Comparison of ENCODE assay signal across 29 cellular contexts in the genomic region with DNA sequence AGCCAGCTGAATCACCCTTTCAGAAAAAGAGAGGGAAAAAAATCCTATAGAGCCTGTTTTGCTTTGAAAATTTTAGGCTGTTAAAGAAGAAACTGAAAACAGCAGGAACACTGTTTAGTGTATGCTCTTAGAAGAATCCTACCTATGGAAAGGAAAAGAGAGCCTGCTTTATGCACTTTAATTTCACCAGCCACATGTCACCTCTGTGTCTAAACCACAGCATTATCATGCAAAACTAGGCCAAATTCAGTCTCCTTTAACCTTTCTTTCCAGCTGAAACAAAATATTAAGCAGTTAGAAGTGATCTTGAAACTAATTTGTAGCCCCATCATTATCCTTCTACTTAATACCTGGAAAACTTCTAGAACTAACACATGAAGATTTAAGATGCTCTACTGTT.
DNase-seq lines count a peak whose midpoint lies in the region; ATAC-seq, FAIRE-seq and TF ChIP-seq lines count a peak whose summit lies in the region.
"Had no signal": no experiment of that assay in that cellular context is flagged by ENCODE, and none has a peak within 500 bp of the region (broad histone marks: within the 10 kb centered on the region; RNA-seq: fewer than 3 reads in every experiment).

No MANE protein-coding gene starts in this region.

- CTCF ChIA-PET in H1 (lab: Charles Lee; ENCODE audit: partially characterized antibody): interaction anchor here (1.6 kb wide), 1 partner anchor 57 kb away, joined by 5 read pairs; no protein-coding TSS in a partner anchor

- no peak overlapping the region for H2BK12ac ChIP-seq in H1 (ENCODE audit: low read depth, low read length)

- H3K27ac Mint-ChIP-seq in natural killer cell: peak overlapping the region; percentile 63 to 69
- no peak overlapping the region for H3K27ac Mint-ChIP-seq in natural killer cell treated with Interleukin-12 subunit alpha and Interleukin-12 subunit beta and Interleukin-15 and Interleukin-18, amount 100 ng/mL, for 72 hours
- peak overlapping the region; percentile 44 for H3K27ac Mint-ChIP-seq in neural progenitor cell
- H3K27ac Mint-ChIP-seq: B cell; CD8-positive, alpha-beta T cell had no signal

- H2AK5ac ChIP-seq in H1 (ENCODE audit: low read depth, low read length): no peak overlapping the region

- no peak overlapping the region for H4K8ac ChIP-seq in H1 (ENCODE audit: extremely low read depth, insufficient read depth, low read length)

- H3K27me3 ChIP-seq in H1 (replicated peaks in 1 of 4; ENCODE audit: control insufficient read depth in 3 of 4, extremely low read depth in 1 of 4, insufficient read depth in 3 of 4, low read length in 3 of 4) (no peaks in the 10 kb centered on the region), neural progenitor cell (no peaks in the 10 kb centered on the region), left lung (no peaks in the 10 kb centered on the region)
- H3K27me3 ChIP-seq: SJCRH30 had no signal

- H3K79me1 ChIP-seq in H1 (ENCODE audit: low read depth, low read length): no peaks in the 10 kb centered on the region

- H3K4me2 ChIP-seq in H1 (ENCODE audit: insufficient read depth in 1 of 2, low read depth in 2 of 2, low read length in 2 of 2) (peak overlapping the region in 1 of 2 experiments; percentile 2; a peak in 1 of 4 replicates), neural progenitor cell (peak overlapping the region; percentile 0)
- H3K4me2 ChIP-seq: PC-9 had no signal

- in situ Hi-C loops in GM13977 (cut with MboI; ENCODE audit: low pct_unique_long_range_greater_than_20kb, low sequenced_read_pairs, unreplicated experiment): no loop called here

- H3K27ac ChIP-seq in H1 (ENCODE audit: low read depth, low read length) (no peak overlapping the region), neural progenitor cell (peak overlapping the region; percentile 39), left lung (no peak overlapping the region)
- H3K27ac ChIP-seq: 22Rv1, C4-2B, HL-60, PC-9, SJCRH30 had no signal

- no peak overlapping the region for H3K4me3 ChIP-seq in H1 (ENCODE audit: extremely low read depth in 1 of 4, insufficient read depth in 2 of 4, low read depth in 3 of 4, low read length in 4 of 4)
- no peak overlapping the region for H3K4me3 ChIP-seq in neural progenitor cell
- H3K4me3 ChIP-seq in left lung: no peak overlapping the region
- H3K4me3 ChIP-seq: K562, PC-9, SJCRH30 had no signal

- H3K36me3 Mint-ChIP-seq in natural killer cell: no peaks in the 10 kb centered on the region
- H3K36me3 Mint-ChIP-seq in natural killer cell treated with Interleukin-12 subunit alpha and Interleukin-12 subunit beta and Interleukin-15 and Interleukin-18, amount 100 ng/mL, for 72 hours: no peaks in the 10 kb centered on the region
- no peaks in the 10 kb centered on the region for H3K36me3 Mint-ChIP-seq in neural progenitor cell
- H3K36me3 Mint-ChIP-seq: CD8-positive, alpha-beta T cell had no signal

- H2BK120ac ChIP-seq in H1 (replicated peaks; ENCODE audit: low read depth, low read length): no peak overlapping the region

- H3K9ac ChIP-seq in H1 (replicated peaks in 1 of 4; ENCODE audit: extremely low read depth in 1 of 4, low read depth in 3 of 4, low read length in 3 of 4) (no peak overlapping the region), neural progenitor cell (no peak overlapping the region)

- no peak for DNase-seq in natural killer cell
- DNase-seq in natural killer cell treated with Interleukin-12 subunit alpha and Interleukin-12 subunit beta and Interleukin-15 and Interleukin-18, amount 100 ng/mL, for 72 hours (ENCODE audit: low spot score): no peak
- DNase-seq in H1 (ENCODE audit: low read depth in 1 of 2, low spot score in 2 of 2): no peak
- no peak for DNase-seq in neural progenitor cell (ENCODE audit: low spot score)
- DNase-seq in D341Med (ENCODE audit: low spot score): no peak
- DNase-seq in left lung: no peak
- no peak for DNase-seq in GM13977 (ENCODE audit: low spot score)
- DNase-seq: Caco-2; CD8-positive, alpha-beta T cell; DMS79 treated with DMSO at 0.1 percent for 48 hours; GF-D8; Kasumi-1; MV-4-11; NCI-H1105; NCI-H1436 treated with DMSO at 0.1 percent for 48 hours; NCI-H187 treated with DMSO at 0.1 percent for 48 hours; NCI-H2171 treated with DMSO at 0.1 percent for 48 hours; NCI-H524; NCI-H774; PC-9; SJCRH30 had no signal

- no peaks in the 10 kb centered on the region for H3K23me2 ChIP-seq in H1 (ENCODE audit: low read depth, low read length)

- POLR2A ChIA-PET in H1 (lab: Charles Lee; ENCODE audit: partially characterized antibody): no interaction called here

- H3K9me3 Mint-ChIP-seq in natural killer cell: no peaks in the 10 kb centered on the region
- H3K9me3 Mint-ChIP-seq in natural killer cell treated with Interleukin-12 subunit alpha and Interleukin-12 subunit beta and Interleukin-15 and Interleukin-18, amount 100 ng/mL, for 72 hours: no peaks in the 10 kb centered on the region
- H3K9me3 Mint-ChIP-seq in neural progenitor cell: no peaks in the 10 kb centered on the region
- H3K9me3 Mint-ChIP-seq: CD8-positive, alpha-beta T cell had no signal

- ATAC-seq in natural killer cell (peak in 2 of 3 donors; percentile 31 to 50), left lung (no peak)
- ATAC-seq in natural killer cell treated with Interleukin-12 subunit alpha and Interleukin-12 subunit beta and Interleukin-15 and Interleukin-18, amount 100 ng/mL, for 72 hours: no peak
- ATAC-seq: CD8-positive, alpha-beta T cell; K562; Right ventricle myocardium inferior; SK-N-SH treated with all-trans-retinoic acid at 6 μM for 48 hours had no signal

- no peaks in the 10 kb centered on the region for H3K36me3 ChIP-seq in H1 (ENCODE audit: control insufficient read depth in 2 of 4, insufficient read depth in 4 of 4, low read length in 3 of 4)
- no peaks in the 10 kb centered on the region for H3K36me3 ChIP-seq in neural progenitor cell
- H3K36me3 ChIP-seq in left lung: no peaks in the 10 kb centered on the region
- H3K36me3 ChIP-seq: SJCRH30 had no signal

- no peak overlapping the region for H3K56ac ChIP-seq in H1 (replicated peaks; ENCODE audit: insufficient read length, low read depth, low read length)

- H3K4me1 ChIP-seq in H1 (replicated peaks in 1 of 4; ENCODE audit: control insufficient read depth in 3 of 4, insufficient read depth in 4 of 4, low read length in 3 of 4) (peaks cover 0 to 8% (median 4%) of the 10 kb centered on the region in 4 experiments; a peak in 2 of 7 replicates), neural progenitor cell (peaks cover 11% of the 10 kb centered on the region), left lung (no peaks in the 10 kb centered on the region)
- H3K4me1 ChIP-seq: Caco-2, SJCRH30 had no signal

- H2AFZ ChIP-seq in H1 (ENCODE audit: low read length) (no peak overlapping the region), neural progenitor cell (replicated peaks) (no peak overlapping the region)
- H2AFZ ChIP-seq: PC-9 had no signal

- no peak overlapping the region for H2BK20ac ChIP-seq in H1 (ENCODE audit: low read length)

- TF ChIP-seq POLR2A in H1 (IDR thresholded peaks at IDR 0.05; ENCODE audit: control extremely low read depth in 1 of 2, low read depth in 2 of 2, low read length in 2 of 2): no peak

- TF ChIP-seq EP300 in H1 (IDR thresholded peaks at IDR 0.05; ENCODE audit: borderline replicate concordance in 1 of 2, low read depth in 2 of 2, low read length in 2 of 2): no peak

- H4K91ac ChIP-seq in H1 (replicated peaks; ENCODE audit: insufficient read length, low read length): no peak overlapping the region

- H3K4me3 Mint-ChIP-seq in natural killer cell (no peak overlapping the region), neural progenitor cell (no peak overlapping the region)
- no peak overlapping the region for H3K4me3 Mint-ChIP-seq in natural killer cell treated with Interleukin-12 subunit alpha and Interleukin-12 subunit beta and Interleukin-15 and Interleukin-18, amount 100 ng/mL, for 72 hours
- H3K4me3 Mint-ChIP-seq: B cell; CD8-positive, alpha-beta T cell had no signal

- H3K27me3 Mint-ChIP-seq in natural killer cell (ENCODE audit: low read depth in 2 of 2): no peaks in the 10 kb centered on the region
- H3K27me3 Mint-ChIP-seq in natural killer cell treated with Interleukin-12 subunit alpha and Interleukin-12 subunit beta and Interleukin-15 and Interleukin-18, amount 100 ng/mL, for 72 hours: no peaks in the 10 kb centered on the region
- H3K27me3 Mint-ChIP-seq in neural progenitor cell (ENCODE audit: insufficient read depth, low read depth): peaks cover 2% of the 10 kb centered on the region
- H3K27me3 Mint-ChIP-seq: B cell had no signal

- no peak overlapping the region for H3K4ac ChIP-seq in H1 (replicated peaks; ENCODE audit: insufficient read length, low read depth, low read length)

- H3K23ac ChIP-seq in H1 (ENCODE audit: insufficient read length): no peak overlapping the region

- H3K14ac ChIP-seq in H1 (ENCODE audit: insufficient read length): no peak overlapping the region

- TF ChIP-seq CTCF in natural killer cell (IDR thresholded peaks at IDR 0.05): no peak
- no peak for TF ChIP-seq CTCF in H1 (IDR thresholded peaks at IDR 0.05; ENCODE audit: control extremely low read depth in 1 of 3, insufficient read depth in 1 of 3, low read depth in 1 of 3, low read length in 3 of 3)
- no peak for TF ChIP-seq CTCF in neural progenitor cell (IDR thresholded peaks at IDR 0.05)
- TF ChIP-seq CTCF in left lung (IDR thresholded peaks at IDR 0.05): no peak
- no peak for TF ChIP-seq CTCF in GM13977 (IDR thresholded peaks at IDR 0.05; ENCODE audit: extremely low read depth, insufficient read depth, missing control alignments)

- FAIRE-seq in H1 (lab: Jason Lieb, UNC): peak; percentile 60
- FAIRE-seq: GM12891, K562 had no signal

- intact Hi-C loops in natural killer cell (cut with micrococcal nuclease): no loop called here
- intact Hi-C loops in left lung (cut with DNase I): no loop called here

- no peak overlapping the region for H4K5ac ChIP-seq in H1 (ENCODE audit: insufficient read length, low read depth, low read length)

- H2BK5ac ChIP-seq in H1 (ENCODE audit: low read depth, low read length): no peak overlapping the region

- H4K20me1 ChIP-seq in H1 (replicated peaks in 1 of 2; ENCODE audit: control insufficient read depth in 1 of 2, insufficient read depth in 2 of 2, low read length in 2 of 2) (no peaks in the 10 kb centered on the region), neural progenitor cell (ENCODE audit: low read depth) (no peaks in the 10 kb centered on the region)

- no peaks in the 10 kb centered on the region for H3K9me3 ChIP-seq in H1 (ENCODE audit: insufficient read depth in 2 of 2, low read depth in 1 of 2, low read length in 1 of 2)
- H3K9me3 ChIP-seq in neural progenitor cell (ENCODE audit: low read depth): no peaks in the 10 kb centered on the region
- no peaks in the 10 kb centered on the region for H3K9me3 ChIP-seq in left lung
- H3K9me3 ChIP-seq: Caco-2, SJCRH30 had no signal

- H2BK15ac ChIP-seq in H1 (ENCODE audit: low read length): no peak overlapping the region

- H3K4me1 Mint-ChIP-seq in natural killer cell (peaks cover 9 to 18% of the 10 kb centered on the region in 2 donors), neural progenitor cell (peaks cover 26% of the 10 kb centered on the region)
- peaks cover 5 to 7% of the 10 kb centered on the region in 2 donors for H3K4me1 Mint-ChIP-seq in natural killer cell treated with Interleukin-12 subunit alpha and Interleukin-12 subunit beta and Interleukin-15 and Interleukin-18, amount 100 ng/mL, for 72 hours (ENCODE audit: low read depth in 2 of 2)

- no peak overlapping the region for H3K18ac ChIP-seq in H1 (ENCODE audit: extremely low read depth, low read length)

- TF ChIP-seq RAD21 in H1 (IDR thresholded peaks at IDR 0.05 in 1 of 2, conservative IDR thresholded peaks at IDR 0.05 in 1 of 2; ENCODE audit: low read depth in 2 of 2, low read length in 2 of 2): no peak

- H3F3A ChIP-seq in neural progenitor cell (ENCODE audit: low read depth): peaks cover 14% of the 10 kb centered on the region

- H3K79me2 ChIP-seq in H1 (ENCODE audit: control insufficient read depth in 1 of 2, insufficient read depth in 2 of 2, low read length in 2 of 2): no peaks in the 10 kb centered on the region
- no peaks in the 10 kb centered on the region for H3K79me2 ChIP-seq in neural progenitor cell (ENCODE audit: low read depth)

Comparison
In these comparisons a context has a peak if more than half of its experiments do, and no peak if none do; other contexts are left out.
1. ATAC-seq: peak in natural killer cell (2 of 3); none in natural killer cell treated with Interleukin-12 subunit alpha and Interleukin-12 subunit beta and Interleukin-15 and Interleukin-18, amount 100 ng/mL, for 72 hours (0 of 2) and left lung (single experiment).
2. H3K27ac Mint-ChIP-seq: peak in natural killer cell (2 of 2) and neural progenitor cell (single experiment); none in natural killer cell treated with Interleukin-12 subunit alpha and Interleukin-12 subunit beta and Interleukin-15 and Interleukin-18, amount 100 ng/mL, for 72 hours (0 of 2).